ENCODE assay signal across 30 cellular contexts in genomic region chr1:165225650-165226049, GRCh38.
"Had no signal": no experiment of that assay in that cellular context is flagged by ENCODE, and none has a peak within 500 bp of the region (broad histone marks: within the 10 kb centered on the region; RNA-seq: fewer than 3 reads in every experiment).

No MANE protein-coding gene starts in this region.

- H3K27me3 ChIP-seq: adrenal gland, ascending aorta, body of pancreas, brain microvascular endothelial cell, breast epithelium had no signal

- H3K9me3 ChIP-seq: adrenal gland, ascending aorta, body of pancreas, breast epithelium had no signal

- H3K4me1 ChIP-seq: adrenal gland, ascending aorta, body of pancreas, breast epithelium had no signal

- H3K4me3 ChIP-seq: adrenal gland, ascending aorta, body of pancreas, breast epithelium, cardiac muscle cell had no signal

- H3K27ac ChIP-seq: adrenal gland, ascending aorta, body of pancreas, brain microvascular endothelial cell, breast epithelium, cardiac muscle cell had no signal

- DNase-seq: activated effector memory CD4-positive, alpha-beta T cell treated with anti-CD3 and anti-CD28 coated beads, Interleukin-2, amount 50 U/mL, for 16 hours; activated effector memory CD4-positive, alpha-beta T cell treated with Interleukin-2 at 50 U/mL for 16 hours; activated gamma-delta T cell; activated gamma-delta T cell treated with Interleukin-2 at 50 U/mL for 16 hours; activated naive CD4-positive, alpha-beta T cell; activated naive CD4-positive, alpha-beta T cell treated with anti-CD3 and anti-CD28 coated beads for 36 hours; activated naive CD4-positive, alpha-beta T cell treated with anti-CD3 and anti-CD28 coated beads, Interleukin-2, amount 10 ng/mL, durations not matched to agents 7 days and 5 days; activated naive CD4-positive, alpha-beta T cell treated with anti-CD3 and anti-CD28 coated beads, Interleukin-2, amount 50 U/mL, for 16 hours; activated naive CD4-positive, alpha-beta T cell treated with Interleukin-2 at 50 U/mL for 16 hours; activated naive CD8-positive, alpha-beta T cell treated with anti-CD3 and anti-CD28 coated beads for 36 hours; activated naive CD8-positive, alpha-beta T cell treated with anti-CD3 and anti-CD28 coated beads, Interleukin-2, amount 10 ng/mL, durations not matched to agents 7 days and 5 days; activated naive CD8-positive, alpha-beta T cell treated with anti-CD3 and anti-CD28 coated beads, Interleukin-2, amount 50 U/mL, for 24 hours; activated T-cell treated with anti-CD3 and anti-CD28 coated beads, Interleukin-2, amount 50 U/mL, for 1 hour; activated T-cell treated with anti-CD3 and anti-CD28 coated beads, Interleukin-2, amount 50 U/mL, for 24 hours; activated T-cell treated with anti-CD3 and anti-CD28 coated beads, Interleukin-2, amount 50 U/mL, for 4 hours; activated T-cell treated with anti-CD3 and anti-CD28 coated beads, Interleukin-2, amount 50 U/mL, for 48 hours; activated T-cell treated with anti-CD3 and anti-CD28 coated beads, Interleukin-2, amount 50 U/mL, for 72 hours; adrenal gland; amniotic stem cell; amygdala; aorta; body of pancreas; brain microvascular endothelial cell; central memory CD4-positive, alpha-beta T cell; cerebellar nuclear complex had no signal

- H3K36me3 ChIP-seq: adrenal gland, ascending aorta, brain microvascular endothelial cell, breast epithelium, cardiac muscle cell had no signal

- FAIRE-seq: astrocyte, bronchial epithelial cell had no signal
